In genomic region chr18:44437603-44438002, GRCh38 we compare ENCODE assay signal across 23 cellular contexts.
DNase-seq lines count a peak whose midpoint lies in the region; ATAC-seq, FAIRE-seq and TF ChIP-seq lines count a peak whose summit lies in the region.
"Had no signal": no experiment of that assay in that cellular context is flagged by ENCODE, and none has a peak within 500 bp of the region (broad histone marks: within the 10 kb centered on the region; RNA-seq: fewer than 3 reads in every experiment).

No MANE protein-coding gene starts in this region.

- no peaks in the 10 kb centered on the region for H3K79me2 ChIP-seq in GM23338 (replicated peaks; ENCODE audit: insufficient read depth)
- H3K79me2 ChIP-seq in OCI-LY3 (ENCODE audit: low read length) = no peaks in the 10 kb centered on the region

- H2AFZ ChIP-seq in GM23338 (no peak overlapping the region), OCI-LY3 (ENCODE audit: low read depth, low read length) (no peak overlapping the region)

- no peak overlapping the region for H3K4me2 ChIP-seq in GM23338
- H3K4me2 ChIP-seq in OCI-LY3 (ENCODE audit: low read length) = no peak overlapping the region
- H3K4me2 ChIP-seq: A549 had no signal

- H3K9me3 ChIP-seq in OCI-LY3 (ENCODE audit: insufficient read depth, low read length) (no peaks in the 10 kb centered on the region), endodermal cell (ENCODE audit: control insufficient read depth, low read length) (no peaks in the 10 kb centered on the region), iPS DF 6.9 (ENCODE audit: control insufficient read depth, insufficient read depth, low read length) (no peaks in the 10 kb centered on the region), kidney (ENCODE audit: control insufficient read depth in 1 of 2, low read length in 2 of 2) (peaks cover 0 to 2% of the 10 kb centered on the region in 2 donors)
- H3K9me3 ChIP-seq in naive thymus-derived CD4-positive, alpha-beta T cell (ENCODE audit: control insufficient read depth in 2 of 3, low read length in 3 of 3) = no peaks in the 10 kb centered on the region
- H3K9me3 ChIP-seq: A549, Caco-2 had no signal

- no peaks in the 10 kb centered on the region for H3K36me3 ChIP-seq in GM23338 (ENCODE audit: insufficient read depth)
- no peaks in the 10 kb centered on the region for H3K36me3 ChIP-seq in OCI-LY3 (replicated peaks; ENCODE audit: low read depth, low read length)
- no peaks in the 10 kb centered on the region for H3K36me3 ChIP-seq in endodermal cell (ENCODE audit: control insufficient read depth, insufficient read depth, low read length)
- H3K36me3 ChIP-seq in iPS DF 6.9 (ENCODE audit: control insufficient read depth, insufficient read depth, low read length) = no peaks in the 10 kb centered on the region
- H3K36me3 ChIP-seq in kidney (ENCODE audit: control insufficient read depth in 1 of 2, insufficient read depth in 2 of 2, low read length in 2 of 2) = no peaks in the 10 kb centered on the region
- H3K36me3 ChIP-seq in naive thymus-derived CD4-positive, alpha-beta T cell (ENCODE audit: control insufficient read depth in 2 of 3, insufficient read depth in 3 of 3, low read length in 3 of 3) = no peaks in the 10 kb centered on the region

- DNase-seq in GM23338 (ENCODE audit: low spot score) = peak; percentile 46
- no peak for DNase-seq in endodermal cell
- DNase-seq in iPS DF 6.9 (ENCODE audit: low read depth, low spot score) = peak; percentile 11
- no peak for DNase-seq in kidney
- no peak for DNase-seq in RKO (ENCODE audit: low spot score)
- no peak for DNase-seq in naive thymus-derived CD4-positive, alpha-beta T cell
- DNase-seq in D341Med (ENCODE audit: low spot score) = no peak
- DNase-seq: AML-193; Caco-2; CD4-positive, alpha-beta T cell; DMS153; DMS79; GDM1; HFFc6 had no signal

- peaks cover 2% of the 10 kb centered on the region for H3K27me3 Mint-ChIP-seq in GM23338 (ENCODE audit: insufficient read depth, low read depth, poor library complexity)
- peaks cover 4% of the 10 kb centered on the region for H3K27me3 Mint-ChIP-seq in endodermal cell (ENCODE audit: insufficient read depth)
- H3K27me3 Mint-ChIP-seq in naive thymus-derived CD4-positive, alpha-beta T cell = peaks cover 0 to 5% (median 0%) of the 10 kb centered on the region in 5 donors
- H3K27me3 Mint-ChIP-seq: CD4-positive, alpha-beta T cell had no signal

- H3K9me2 ChIP-seq in GM23338 (ENCODE audit: insufficient read depth) = no peaks in the 10 kb centered on the region; the same call in 1 of the 2 replicates

- H3K36me3 Mint-ChIP-seq in GM23338 (ENCODE audit: low read depth) = no peaks in the 10 kb centered on the region
- no peaks in the 10 kb centered on the region for H3K36me3 Mint-ChIP-seq in endodermal cell (ENCODE audit: low read depth)
- no peaks in the 10 kb centered on the region for H3K36me3 Mint-ChIP-seq in naive thymus-derived CD4-positive, alpha-beta T cell

- intact Hi-C loops in kidney (cut with DNase I) = no loop called here
- intact Hi-C loops in naive thymus-derived CD4-positive, alpha-beta T cell (cut with micrococcal nuclease) = no loop called here

- TF ChIP-seq CTCF in GM23338 (conservative IDR thresholded peaks at IDR 0.05; ENCODE audit: low read depth in 2 of 2) (peak; percentile 38 to 63; a peak in 3 of 4 replicates), OCI-LY3 (IDR thresholded peaks at IDR 0.05; ENCODE audit: low read depth, low read length) (peak; percentile 30), endodermal cell (conservative IDR thresholded peaks at IDR 0.05) (peak; percentile 52), kidney (IDR thresholded peaks at IDR 0.05; ENCODE audit: borderline replicate concordance, extremely low read depth, insufficient read depth) (no peak)

- no peaks in the 10 kb centered on the region for H3K9me3 Mint-ChIP-seq in GM23338
- H3K9me3 Mint-ChIP-seq in endodermal cell = no peaks in the 10 kb centered on the region
- peaks cover 0 to 12% (median 2%) of the 10 kb centered on the region in 11 donors for H3K9me3 Mint-ChIP-seq in naive thymus-derived CD4-positive, alpha-beta T cell

- CTCF ChIA-PET in naive thymus-derived CD4-positive, alpha-beta T cell (lab: Charles Lee) = no interaction called here

- H3K4me1 Mint-ChIP-seq in GM23338 = no peaks in the 10 kb centered on the region
- H3K4me1 Mint-ChIP-seq in endodermal cell = no peaks in the 10 kb centered on the region
- H3K4me1 Mint-ChIP-seq in naive thymus-derived CD4-positive, alpha-beta T cell = no peaks in the 10 kb centered on the region

- no peaks in the 10 kb centered on the region for H4K20me1 ChIP-seq in GM23338 (replicated peaks; ENCODE audit: insufficient read depth)
- H4K20me1 ChIP-seq in OCI-LY3 (ENCODE audit: insufficient read depth, low read length) = no peaks in the 10 kb centered on the region

- FAIRE-seq in kidney (lab: Jason Lieb, UNC) = no peak
- FAIRE-seq: A549, GM12892, GM18507, H54 had no signal

- peak; percentile 71 for ATAC-seq in GM23338
- ATAC-seq in naive thymus-derived CD4-positive, alpha-beta T cell = no peak
- ATAC-seq: A549, HCT116 had no signal

- no peak overlapping the region for H3K4me3 ChIP-seq in GM23338
- H3K4me3 ChIP-seq in OCI-LY3 (ENCODE audit: low read length) = no peak overlapping the region
- no peak overlapping the region for H3K4me3 ChIP-seq in endodermal cell (ENCODE audit: low read length)
- no peak overlapping the region for H3K4me3 ChIP-seq in iPS DF 6.9 (ENCODE audit: low read length)
- H3K4me3 ChIP-seq in kidney (ENCODE audit: low read length in 2 of 2) = no peak overlapping the region
- H3K4me3 ChIP-seq in naive thymus-derived CD4-positive, alpha-beta T cell (ENCODE audit: low read length) = no peak overlapping the region
- H3K4me3 ChIP-seq: A549 had no signal

- H3K4me1 ChIP-seq in GM23338 (ENCODE audit: insufficient read depth) (no peaks in the 10 kb centered on the region), OCI-LY3 (ENCODE audit: low read length) (no peaks in the 10 kb centered on the region), endodermal cell (ENCODE audit: control insufficient read depth, insufficient read depth, low read length) (no peaks in the 10 kb centered on the region), iPS DF 6.9 (ENCODE audit: control insufficient read depth, insufficient read depth, low read length) (no peaks in the 10 kb centered on the region), kidney (ENCODE audit: control insufficient read depth in 1 of 2, insufficient read depth in 1 of 2, low read depth in 1 of 2, low read length in 2 of 2) (no peaks in the 10 kb centered on the region)
- H3K4me1 ChIP-seq in naive thymus-derived CD4-positive, alpha-beta T cell (ENCODE audit: control insufficient read depth in 2 of 2, insufficient read depth in 2 of 2, low read length in 2 of 2) = no peaks in the 10 kb centered on the region
- H3K4me1 ChIP-seq: A549, Caco-2 had no signal

- 61% methylated on average over 2 of the region's 2 CpGs; no CpG with 5 or more reads in 1 of the 2 experiments for WGBS in endodermal cell (ENCODE audit: insufficient coverage in 1 of 2, insufficient read length in 1 of 2), 2 experiments
- no CpG with 5 or more reads among the region's 2 CpGs for WGBS in iPS DF 6.9 (ENCODE audit: insufficient coverage, insufficient read length)

- H3K27me3 ChIP-seq in GM23338 (ENCODE audit: insufficient read depth) (no peaks in the 10 kb centered on the region), OCI-LY3 (ENCODE audit: low read depth, low read length) (no peaks in the 10 kb centered on the region), endodermal cell (ENCODE audit: control insufficient read depth, insufficient read depth, low read length, poor library complexity, severe bottlenecking) (no peaks in the 10 kb centered on the region), iPS DF 6.9 (ENCODE audit: control insufficient read depth, insufficient read depth, low read length) (no peaks in the 10 kb centered on the region)
- no peaks in the 10 kb centered on the region for H3K27me3 ChIP-seq in naive thymus-derived CD4-positive, alpha-beta T cell (ENCODE audit: control insufficient read depth in 2 of 2, insufficient read depth in 2 of 2, low read length in 2 of 2)

- H3K27ac Mint-ChIP-seq in GM23338 (peak overlapping the region; percentile 85), endodermal cell (no peak overlapping the region)
- no peak overlapping the region for H3K27ac Mint-ChIP-seq in naive thymus-derived CD4-positive, alpha-beta T cell
- H3K27ac Mint-ChIP-seq: CD4-positive, alpha-beta T cell; HFFc6 had no signal

- H3K27ac ChIP-seq in GM23338 (ENCODE audit: low read depth) (no peak overlapping the region), OCI-LY3 (ENCODE audit: low read length) (no peak overlapping the region), endodermal cell (ENCODE audit: low read depth, low read length) (no peak overlapping the region), iPS DF 6.9 (ENCODE audit: low read length) (no peak overlapping the region), kidney (ENCODE audit: low read depth in 2 of 2, low read length in 2 of 2) (no peak overlapping the region)
- no peak overlapping the region for H3K27ac ChIP-seq in naive thymus-derived CD4-positive, alpha-beta T cell (ENCODE audit: low read depth, low read length)
- H3K27ac ChIP-seq: 22Rv1, A549, C4-2B, HL-60 had no signal

- H3K4me3 Mint-ChIP-seq in GM23338 = no peak overlapping the region
- H3K4me3 Mint-ChIP-seq in endodermal cell = no peak overlapping the region
- H3K4me3 Mint-ChIP-seq in naive thymus-derived CD4-positive, alpha-beta T cell = no peak overlapping the region
- H3K4me3 Mint-ChIP-seq: CD4-positive, alpha-beta T cell; HFFc6 had no signal

- POLR2A ChIA-PET in naive thymus-derived CD4-positive, alpha-beta T cell (lab: Charles Lee) = no interaction called here

- H3F3A ChIP-seq in GM23338 (replicated peaks; ENCODE audit: low read depth) = no peaks in the 10 kb centered on the region

- H3K9ac ChIP-seq in OCI-LY3 (ENCODE audit: low read length) (no peak overlapping the region), endodermal cell (ENCODE audit: extremely low read depth, low read length, poor library complexity, severe bottlenecking) (no peak overlapping the region), kidney (ENCODE audit: low read length in 2 of 2) (no peak overlapping the region)

Comparison
In these comparisons a context has a peak if more than half of its experiments do, and no peak if none do; other contexts are left out.
1. DNase-seq: peak in GM23338 (single experiment) and iPS DF 6.9 (single experiment); none in endodermal cell (single experiment), kidney (single experiment), RKO (single experiment), naive thymus-derived CD4-positive, alpha-beta T cell (0 of 9) and D341Med (single experiment).